Comparison of ENCODE assay signal across 1 cellular context in the genomic region with DNA sequence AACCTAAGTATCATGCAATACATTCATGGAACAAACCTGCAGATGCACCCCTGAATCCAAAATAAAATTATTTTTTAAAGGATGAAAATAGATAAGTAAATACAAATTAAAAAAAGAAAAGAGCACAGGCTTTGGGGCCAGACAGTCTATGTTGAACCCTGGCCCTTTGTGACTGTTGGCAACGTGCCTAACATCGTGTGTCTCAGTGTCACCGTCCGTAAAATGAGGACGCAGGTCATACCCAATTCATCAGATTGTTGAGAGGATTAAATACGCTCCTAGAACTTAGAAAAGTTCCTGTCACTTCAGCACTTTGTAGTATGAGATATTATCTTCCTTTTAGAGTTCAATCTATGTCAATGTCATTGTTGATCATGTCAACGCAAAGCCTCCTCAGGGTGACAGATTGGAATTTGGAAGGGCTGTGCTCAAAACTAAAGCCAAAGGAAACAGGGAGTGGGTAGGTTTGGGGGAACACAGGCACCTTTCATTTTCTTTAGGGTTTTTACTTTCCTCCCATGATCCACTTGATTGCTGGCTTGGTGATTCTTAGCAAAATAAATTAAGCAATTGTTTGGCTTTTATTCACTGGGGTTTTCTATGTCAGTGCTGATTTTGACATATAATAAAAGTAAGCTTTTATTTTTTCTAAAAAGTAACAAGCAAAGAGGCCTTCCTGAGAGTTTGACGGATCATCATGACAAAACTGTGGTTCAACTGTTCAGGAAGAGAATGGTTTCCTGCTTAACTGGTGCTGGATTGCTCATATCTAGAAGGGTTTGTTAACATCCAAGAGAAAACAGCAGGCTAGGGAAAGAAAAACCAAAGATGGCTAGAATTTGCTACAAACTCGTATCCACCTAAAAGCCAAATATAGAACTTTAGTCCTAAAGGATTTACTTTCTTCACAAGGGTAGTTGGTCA.
TF ChIP-seq lines count a peak whose summit lies in the region.

No MANE protein-coding gene starts in this region.

TF ChIP-seq in IMR-90, 13 proteins besides CTCF, POLR2A, EP300 and RAD21 (continued from another document):
- TF ChIP-seq, protein P1, sequence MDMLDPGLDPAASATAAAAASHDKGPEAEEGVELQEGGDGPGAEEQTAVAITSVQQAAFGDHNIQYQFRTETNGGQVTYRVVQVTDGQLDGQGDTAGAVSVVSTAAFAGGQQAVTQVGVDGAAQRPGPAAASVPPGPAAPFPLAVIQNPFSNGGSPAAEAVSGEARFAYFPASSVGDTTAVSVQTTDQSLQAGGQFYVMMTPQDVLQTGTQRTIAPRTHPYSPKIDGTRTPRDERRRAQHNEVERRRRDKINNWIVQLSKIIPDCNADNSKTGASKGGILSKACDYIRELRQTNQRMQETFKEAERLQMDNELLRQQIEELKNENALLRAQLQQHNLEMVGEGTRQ (IDR thresholded peaks at IDR 0.05; ENCODE audit: low read depth, low read length) = no peak
- TF ChIP-seq RCOR1 (IDR thresholded peaks at IDR 0.05; ENCODE audit: insufficient replicate concordance, low read length) = no peak
- TF ChIP-seq MAFK (IDR thresholded peaks at IDR 0.05; ENCODE audit: low read depth, low read length) = no peak
- TF ChIP-seq, protein P2, sequence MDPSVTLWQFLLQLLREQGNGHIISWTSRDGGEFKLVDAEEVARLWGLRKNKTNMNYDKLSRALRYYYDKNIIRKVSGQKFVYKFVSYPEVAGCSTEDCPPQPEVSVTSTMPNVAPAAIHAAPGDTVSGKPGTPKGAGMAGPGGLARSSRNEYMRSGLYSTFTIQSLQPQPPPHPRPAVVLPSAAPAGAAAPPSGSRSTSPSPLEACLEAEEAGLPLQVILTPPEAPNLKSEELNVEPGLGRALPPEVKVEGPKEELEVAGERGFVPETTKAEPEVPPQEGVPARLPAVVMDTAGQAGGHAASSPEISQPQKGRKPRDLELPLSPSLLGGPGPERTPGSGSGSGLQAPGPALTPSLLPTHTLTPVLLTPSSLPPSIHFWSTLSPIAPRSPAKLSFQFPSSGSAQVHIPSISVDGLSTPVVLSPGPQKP (IDR thresholded peaks at IDR 0.05; ENCODE audit: borderline replicate concordance, low read depth, low read length) = no peak
